Comparison of ENCODE assay signal across 18 cellular contexts in the genomic region with DNA sequence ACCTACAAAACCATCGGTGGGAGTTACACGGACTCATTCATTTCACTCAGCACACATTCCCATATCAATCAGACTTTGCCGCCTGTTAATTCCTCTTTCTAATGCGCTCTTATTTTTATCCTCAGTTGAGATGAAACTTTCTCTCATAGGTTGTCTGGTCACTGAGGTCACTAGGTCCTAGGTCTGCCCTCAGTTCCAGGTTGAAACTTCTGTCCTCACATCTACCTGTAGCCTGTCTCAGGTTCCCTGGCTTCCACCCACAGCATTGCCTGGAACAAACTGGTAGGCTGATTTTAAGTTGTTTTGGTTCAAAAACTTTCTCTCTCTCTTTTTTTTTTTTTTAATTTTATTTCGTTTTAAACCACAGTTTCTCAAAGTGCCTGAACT.
"Had no signal": no experiment of that assay in that cellular context is flagged by ENCODE, and none has a peak within 500 bp of the region (broad histone marks: within the 10 kb centered on the region; RNA-seq: fewer than 3 reads in every experiment).

No MANE protein-coding gene starts in this region.

- ATAC-seq: effector memory CD8-positive, alpha-beta T cell; psoas muscle; right lobe of liver; stimulated activated effector memory CD8-positive, alpha-beta T cell treated with anti-CD3 and anti-CD28 coated beads, Interleukin-12 subunit alpha, Interleukin-12 subunit beta, amount 100 ng/mL, for 72 hours had no signal

- H3K4me3 Mint-ChIP-seq: dendritic cell treated with granulocyte-macrophage colony-stimulating factor and Interleukin-4, amounts not matched to agents 40 ng/mL and 50 ng/mL, for 4 days; effector memory CD8-positive, alpha-beta T cell; naive B cell; nephron; stimulated activated effector memory CD8-positive, alpha-beta T cell treated with anti-CD3 and anti-CD28 coated beads, Interleukin-12 subunit alpha, Interleukin-12 subunit beta, amount 100 ng/mL, for 72 hours had no signal

- H3K27ac Mint-ChIP-seq: dendritic cell treated with granulocyte-macrophage colony-stimulating factor and Interleukin-4, amounts not matched to agents 40 ng/mL and 50 ng/mL, for 4 days; effector memory CD8-positive, alpha-beta T cell; nephron; stimulated activated effector memory CD8-positive, alpha-beta T cell treated with anti-CD3 and anti-CD28 coated beads, Interleukin-12 subunit alpha, Interleukin-12 subunit beta, amount 100 ng/mL, for 72 hours had no signal

- H3K9me3 Mint-ChIP-seq: dendritic cell treated with granulocyte-macrophage colony-stimulating factor and Interleukin-4, amounts not matched to agents 40 ng/mL and 50 ng/mL, for 4 days; effector memory CD8-positive, alpha-beta T cell; naive B cell; nephron; stimulated activated effector memory CD8-positive, alpha-beta T cell treated with anti-CD3 and anti-CD28 coated beads, Interleukin-12 subunit alpha, Interleukin-12 subunit beta, amount 100 ng/mL, for 72 hours had no signal

- H3K4me1 ChIP-seq: psoas muscle, right lobe of liver, stomach had no signal

- H3K27me3 Mint-ChIP-seq: dendritic cell treated with granulocyte-macrophage colony-stimulating factor and Interleukin-4, amounts not matched to agents 40 ng/mL and 50 ng/mL, for 4 days; effector memory CD8-positive, alpha-beta T cell; naive B cell had no signal

- H3K4me3 ChIP-seq: psoas muscle, right lobe of liver, stomach, thoracic aorta had no signal

- H3K27ac ChIP-seq: neutrophil, psoas muscle, right lobe of liver, stomach, thoracic aorta had no signal

- H3K27me3 ChIP-seq: neutrophil, right lobe of liver, stomach had no signal

- DNase-seq: effector memory CD8-positive, alpha-beta T cell; foreskin melanocyte; hippocampal formation; kidney glomerular epithelial cell; naive B cell; psoas muscle; retina; right lobe of liver; stimulated activated CD4-positive, alpha-beta T cell treated with anti-CD3 and anti-CD28 coated beads, Interleukin-4, amount 100 ng/mL, for 1 hour; stimulated activated CD8-positive, alpha-beta memory T cell treated with anti-CD3 and anti-CD28 coated beads, Interleukin-4, amount 100 ng/mL, for 48 hours; stomach; substantia nigra; trophoblast cell had no signal

- H3K36me3 ChIP-seq: right lobe of liver, thoracic aorta had no signal

- H3K4me1 Mint-ChIP-seq: naive B cell; nephron; stimulated activated effector memory CD8-positive, alpha-beta T cell treated with anti-CD3 and anti-CD28 coated beads, Interleukin-12 subunit alpha, Interleukin-12 subunit beta, amount 100 ng/mL, for 72 hours had no signal

- H3K9me3 ChIP-seq: neutrophil, psoas muscle, right lobe of liver, stomach, thoracic aorta had no signal
